In genomic region chr3:50533346-50533745, GRCh38 we compare ENCODE assay signal across 1 cellular context.
TF ChIP-seq lines count a peak whose summit lies in the region.

No MANE protein-coding gene starts in this region.

TF ChIP-seq in GM23338, 12 proteins besides CTCF, POLR2A, EP300 and RAD21 (continued from another document):
- no peak for TF ChIP-seq JUNB (IDR thresholded peaks at IDR 0.05; ENCODE audit: unreplicated experiment)
- TF ChIP-seq ETS1 (IDR thresholded peaks at IDR 0.05): no peak
- TF ChIP-seq NANOG (IDR thresholded peaks at IDR 0.05; ENCODE audit: borderline replicate concordance): no peak
